ENCODE assay signal across 16 cellular contexts in the genomic region with DNA sequence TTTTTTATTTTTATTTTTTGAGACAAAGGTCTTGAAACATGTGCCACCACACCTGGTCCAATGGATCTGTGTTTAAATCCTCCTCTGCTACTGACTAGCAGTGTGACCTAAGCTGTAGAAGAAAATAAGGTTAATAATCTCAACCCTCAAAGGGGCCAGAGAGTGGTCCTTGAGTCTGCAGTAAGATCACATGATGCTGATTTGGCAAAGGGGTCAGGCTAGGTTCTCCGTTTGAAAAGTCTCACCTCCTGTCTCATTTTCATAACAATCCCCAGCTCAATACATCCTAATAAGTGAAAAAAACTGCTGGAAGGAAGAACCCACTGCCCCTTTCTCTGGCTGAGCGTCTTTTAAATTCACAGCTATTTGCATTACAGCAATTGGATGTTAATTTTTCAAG. TPM values are rescaled to one million over a fixed set of nuclear protein-coding genes. Genes with fewer than 3 reads are reported as not detected.
DNase-seq lines count a peak whose midpoint lies in the region; ATAC-seq and TF ChIP-seq lines count a peak whose summit lies in the region.
"Had no signal": no experiment of that assay in that cellular context is flagged by ENCODE, and none has a peak within 500 bp of the region (broad histone marks: within the 10 kb centered on the region; RNA-seq: fewer than 3 reads in every experiment).

No MANE protein-coding gene starts in this region.

- H2BK5ac ChIP-seq in mesendoderm (ENCODE audit: low read length), result no peak overlapping the region

- H3K4me1 Mint-ChIP-seq in GM23338 (peaks cover 16% of the 10 kb centered on the region), WTC11 (peaks cover 20% of the 10 kb centered on the region)

- peaks cover 6% of the 10 kb centered on the region; the same call in 1 of the 2 replicates for H3K9me2 ChIP-seq in GM23338 (ENCODE audit: insufficient read depth)

- no peak overlapping the region for H3K4ac ChIP-seq in mesendoderm (ENCODE audit: low read depth, low read length)

- H3K4me1 ChIP-seq in GM23338 (ENCODE audit: insufficient read depth) (peaks cover 19% of the 10 kb centered on the region), mesendoderm (ENCODE audit: control insufficient read depth, low read depth, low read length) (no peaks in the 10 kb centered on the region)

- 0 out of 2 replicates have a peak, but pooled peaks cover 9% of the 10 kb centered on the region for H3F3A ChIP-seq in GM23338 (replicated peaks; ENCODE audit: low read depth)

- no peaks in the 10 kb centered on the region for H3K79me1 ChIP-seq in mesendoderm (ENCODE audit: low read length)

- CTCF ChIA-PET in WTC11 (lab: Charles Lee), result interaction anchor here (0.8 kb wide), 1 partner anchor 93 kb away, joined by 3 read pairs; no protein-coding TSS in a partner anchor

- 0 out of 2 replicates have a peak overlapping the region, but pooled peaks have one; percentile 11 for H2AFZ ChIP-seq in GM23338

- H3K36me3 Mint-ChIP-seq in GM23338 (ENCODE audit: low read depth), result no peaks in the 10 kb centered on the region
- no peaks in the 10 kb centered on the region for H3K36me3 Mint-ChIP-seq in WTC11

- POLR2A ChIA-PET in WTC11 (lab: Charles Lee), result no interaction called here

- no peak overlapping the region for H3K56ac ChIP-seq in mesendoderm (ENCODE audit: low read length)

- peak overlapping the region; percentile 48 for H3K27ac ChIP-seq in GM23338 (ENCODE audit: low read depth)
- no peak overlapping the region for H3K27ac ChIP-seq in mesendoderm (ENCODE audit: low read depth, low read length)
- H3K27ac ChIP-seq: 22Rv1 had no signal

- no peak overlapping the region for H2AK5ac ChIP-seq in mesendoderm (ENCODE audit: low read length)

- no peak overlapping the region for H2BK15ac ChIP-seq in mesendoderm (replicated peaks; ENCODE audit: low read depth)

- H3K9me3 Mint-ChIP-seq in GM23338 (no peaks in the 10 kb centered on the region), WTC11 (no peaks in the 10 kb centered on the region)
- H3K9me3 Mint-ChIP-seq: CD4-positive, alpha-beta T cell had no signal

- peak overlapping the region; percentile 56 for H4K8ac ChIP-seq in mesendoderm (ENCODE audit: low read depth, low read length)

- H2BK120ac ChIP-seq in mesendoderm (ENCODE audit: low read depth, low read length), result no peak overlapping the region

- H3K4me2 ChIP-seq in GM23338 (peak overlapping the region; percentile 55), mesendoderm (ENCODE audit: low read length) (no peak overlapping the region)

- H3K4me3 ChIP-seq in GM23338, result peak overlapping the region; percentile 21; the same call in 1 of the 2 replicates
- H3K4me3 ChIP-seq in mesendoderm (ENCODE audit: low read length), result no peak overlapping the region

- TF ChIP-seq CTCF in GM23338 (conservative IDR thresholded peaks at IDR 0.05; ENCODE audit: low read depth in 2 of 2), result no peak
- TF ChIP-seq CTCF in WTC11 (IDR thresholded peaks at IDR 0.05), result no peak

- H3K27ac Mint-ChIP-seq in GM23338, result 0 out of 2 replicates have a peak overlapping the region, but pooled peaks have one; percentile 32
- peak overlapping the region; percentile 88 for H3K27ac Mint-ChIP-seq in WTC11
- H3K27ac Mint-ChIP-seq: CD4-positive, alpha-beta T cell had no signal

- H3K36me3 ChIP-seq in GM23338 (ENCODE audit: insufficient read depth) (no peaks in the 10 kb centered on the region), mesendoderm (ENCODE audit: control insufficient read depth, insufficient read depth, low read length) (no peaks in the 10 kb centered on the region)

- no peak overlapping the region for H3K23ac ChIP-seq in mesendoderm (ENCODE audit: low read length)

- H3K27me3 ChIP-seq in GM23338 (ENCODE audit: insufficient read depth) (no peaks in the 10 kb centered on the region), mesendoderm (ENCODE audit: insufficient read depth, low read length, poor library complexity) (no peaks in the 10 kb centered on the region)

- H3K27me3 Mint-ChIP-seq in GM23338 (ENCODE audit: insufficient read depth, low read depth, poor library complexity) (peaks cover 6% of the 10 kb centered on the region), WTC11 (ENCODE audit: low read depth) (no peaks in the 10 kb centered on the region; the same call in 1 of the 2 replicates)
- H3K27me3 Mint-ChIP-seq: CD4-positive, alpha-beta T cell had no signal

- no peaks in the 10 kb centered on the region for H3K79me2 ChIP-seq in GM23338 (replicated peaks; ENCODE audit: insufficient read depth)
- H3K79me2 ChIP-seq in mesendoderm (ENCODE audit: control insufficient read depth, insufficient read depth, low read length), result no peaks in the 10 kb centered on the region

- no CpG with 5 or more reads among the region's 2 CpGs for WGBS in mesendoderm (ENCODE audit: extremely low coverage, insufficient coverage, low lambda C conversion rate)

- DNase-seq in NCI-H1092 treated with DMSO at 0.1 percent for 48 hours (lab: John Stamatoyannopoulos, UW) (peak; percentile 48), NCI-H1092 (lab: John Stamatoyannopoulos, UW) (no peak), GM23338 (ENCODE audit: low spot score) (peak; percentile 5), WTC11 (ENCODE audit: low spot score) (no peak), mesendoderm (no peak), left colon (no peak), AG20443 (ENCODE audit: low spot score) (no peak), pons (ENCODE audit: low spot score) (no peak)
- DNase-seq: AML-193; C1 segment of cervical spinal cord; Calu3; CD4-positive, alpha-beta T cell; DMS 273 treated with DMSO at 0.1 percent for 48 hours; EL; H7 had no signal

- H4K5ac ChIP-seq in mesendoderm (ENCODE audit: low read length), result no peak overlapping the region

- intact Hi-C loops in left colon (cut with DNase I, micrococcal nuclease), result no loop called here

- H3K9ac ChIP-seq in mesendoderm (ENCODE audit: low read length), result no peak overlapping the region

- no peak overlapping the region for H3K18ac ChIP-seq in mesendoderm (ENCODE audit: low read length)

- no peaks in the 10 kb centered on the region for H4K20me1 ChIP-seq in GM23338 (replicated peaks; ENCODE audit: insufficient read depth)

- ATAC-seq in GM23338 (peak; percentile 23; the same call in 1 of the 3 replicates), WTC11 (peak; percentile 51), left colon (no peak)

- H3K4me3 Mint-ChIP-seq in GM23338 (peak overlapping the region; percentile 35; the same call in 1 of the 3 replicates), WTC11 (peak overlapping the region; percentile 38; the same call in 1 of the 2 replicates)
- H3K4me3 Mint-ChIP-seq: CD4-positive, alpha-beta T cell had no signal

TF ChIP-seq in GM23338, 12 proteins besides CTCF, POLR2A, EP300 and RAD21 (continues in another document):
- no peak for TF ChIP-seq POLR2AphosphoS5 (IDR thresholded peaks at IDR 0.05; ENCODE audit: low read depth)

TF ChIP-seq in WTC11, 78 proteins besides CTCF, POLR2A, EP300 and RAD21:
- TF ChIP-seq ZNF121 (CRISPR knock-in tag; IDR thresholded peaks at IDR 0.05), result no peak
- TF ChIP-seq, protein P1, sequence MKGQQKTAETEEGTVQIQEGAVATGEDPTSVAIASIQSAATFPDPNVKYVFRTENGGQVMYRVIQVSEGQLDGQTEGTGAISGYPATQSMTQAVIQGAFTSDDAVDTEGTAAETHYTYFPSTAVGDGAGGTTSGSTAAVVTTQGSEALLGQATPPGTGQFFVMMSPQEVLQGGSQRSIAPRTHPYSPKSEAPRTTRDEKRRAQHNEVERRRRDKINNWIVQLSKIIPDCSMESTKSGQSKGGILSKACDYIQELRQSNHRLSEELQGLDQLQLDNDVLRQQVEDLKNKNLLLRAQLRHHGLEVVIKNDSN (CRISPR knock-in tag; IDR thresholded peaks at IDR 0.05), result peak; percentile 22; the same call in 1 of the 2 replicates
- TF ChIP-seq, protein P2, sequence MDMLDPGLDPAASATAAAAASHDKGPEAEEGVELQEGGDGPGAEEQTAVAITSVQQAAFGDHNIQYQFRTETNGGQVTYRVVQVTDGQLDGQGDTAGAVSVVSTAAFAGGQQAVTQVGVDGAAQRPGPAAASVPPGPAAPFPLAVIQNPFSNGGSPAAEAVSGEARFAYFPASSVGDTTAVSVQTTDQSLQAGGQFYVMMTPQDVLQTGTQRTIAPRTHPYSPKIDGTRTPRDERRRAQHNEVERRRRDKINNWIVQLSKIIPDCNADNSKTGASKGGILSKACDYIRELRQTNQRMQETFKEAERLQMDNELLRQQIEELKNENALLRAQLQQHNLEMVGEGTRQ (CRISPR knock-in tag; IDR thresholded peaks at IDR 0.05), result peak; percentile 67

RNA-seq across cellular contexts. Expression of a gene that starts 8.0 kb away (rescaled TPM):
- 8.5 and 12.9 TPM in 2 replicates for total RNA-seq in GM23338 (2014; rRNA removed; shearing (Covaris generic))
- 3.0 and 3.2 TPM in 2 replicates for polyA plus RNA-seq in GM23338 (2016; fragmentation: Nextera tagmentation; extraction: Ambion mirVana)
- total RNA-seq in WTC11 (2021), result 16.0 to 19.4 TPM (median 18.8 TPM) in 3 replicates
- 5.2 TPM for polyA plus RNA-seq in mesendoderm (2013, experiment 1 of 2)
- 4.5 TPM for polyA plus RNA-seq in mesendoderm (2013, experiment 2 of 2)
- total RNA-seq in left colon, result 10 to 100 TPM; 72.1 to 74.3 TPM

RNA-seq across cellular contexts. Expression of a gene that starts 14.7 kb away (rescaled TPM):
- 0.12 and 0.35 TPM in 2 replicates for total RNA-seq in GM23338 (2014; rRNA removed; shearing (Covaris generic))
- 0.09 and 0.15 TPM in 2 replicates for polyA plus RNA-seq in GM23338 (2016; fragmentation: Nextera tagmentation; extraction: Ambion mirVana)
- total RNA-seq in WTC11 (2021) (0.07 to 0.18 TPM (median 0.17 TPM) in 3 replicates), left colon (under 1 TPM; 0.09 to 0.31 TPM)
- 0.03 TPM for polyA plus RNA-seq in mesendoderm (2013, experiment 1 of 2)
- 0.03 TPM for polyA plus RNA-seq in mesendoderm (2013, experiment 2 of 2)
- total RNA-seq: Calu3 had no signal

RNA-seq across cellular contexts. Expression of a gene that starts 33.3 kb away (rescaled TPM):
- 59.5 and 62.8 TPM in 2 replicates for total RNA-seq in GM23338 (2014; rRNA removed; shearing (Covaris generic))
- polyA plus RNA-seq in GM23338 (2016; fragmentation: Nextera tagmentation; extraction: Ambion mirVana), result 29.0 and 35.1 TPM in 2 replicates
- total RNA-seq in WTC11 (2021) (33.3 to 40.0 TPM (median 37.3 TPM) in 3 replicates), left colon (10 to 100 TPM; 31.2 to 35.0 TPM)
- polyA plus RNA-seq in mesendoderm (2013, experiment 1 of 2), result 22.5 TPM
- 23.3 TPM for polyA plus RNA-seq in mesendoderm (2013, experiment 2 of 2)

RNA-seq across cellular contexts. Expression of a gene that starts 33.8 kb away (rescaled TPM):
- total RNA-seq in GM23338 (2014; rRNA removed; shearing (Covaris generic)), result 216 and 247 TPM in 2 replicates
- 279 and 291 TPM in 2 replicates for polyA plus RNA-seq in GM23338 (2016; fragmentation: Nextera tagmentation; extraction: Ambion mirVana)
- 299 to 324 TPM (median 308 TPM) in 3 replicates for total RNA-seq in WTC11 (2021)
- 537 TPM for polyA plus RNA-seq in mesendoderm (2013, experiment 1 of 2)
- 535 TPM for polyA plus RNA-seq in mesendoderm (2013, experiment 2 of 2)
- total RNA-seq in left colon, result 10 to 100 TPM; 80.5 to 93.9 TPM

RNA-seq across cellular contexts. Expression of a gene that starts 40.0 kb away (rescaled TPM):
- total RNA-seq in GM23338 (2014; rRNA removed; shearing (Covaris generic)), result 24.8 and 26.4 TPM in 2 replicates
- polyA plus RNA-seq in GM23338 (2016; fragmentation: Nextera tagmentation; extraction: Ambion mirVana), result 18.9 and 20.9 TPM in 2 replicates
- total RNA-seq in WTC11 (2021) (28.3 to 34.1 TPM (median 29.7 TPM) in 3 replicates), left colon (10 to 100 TPM; 42.0 to 42.9 TPM)
- polyA plus RNA-seq in mesendoderm (2013, experiment 1 of 2), result 19.1 TPM
- 19.4 TPM for polyA plus RNA-seq in mesendoderm (2013, experiment 2 of 2)

Comparison
In these comparisons a context has a peak if more than half of its experiments do, and no peak if none do; other contexts are left out.
1. DNase-seq: peak in NCI-H1092 treated with DMSO at 0.1 percent for 48 hours (single experiment) and GM23338 (single experiment); none in NCI-H1092 (single experiment), WTC11 (single experiment), mesendoderm (single experiment), left colon (0 of 2), AG20443 (single experiment) and pons (single experiment).